Comparison of ENCODE assay signal across 8 cellular contexts in the genomic region with DNA sequence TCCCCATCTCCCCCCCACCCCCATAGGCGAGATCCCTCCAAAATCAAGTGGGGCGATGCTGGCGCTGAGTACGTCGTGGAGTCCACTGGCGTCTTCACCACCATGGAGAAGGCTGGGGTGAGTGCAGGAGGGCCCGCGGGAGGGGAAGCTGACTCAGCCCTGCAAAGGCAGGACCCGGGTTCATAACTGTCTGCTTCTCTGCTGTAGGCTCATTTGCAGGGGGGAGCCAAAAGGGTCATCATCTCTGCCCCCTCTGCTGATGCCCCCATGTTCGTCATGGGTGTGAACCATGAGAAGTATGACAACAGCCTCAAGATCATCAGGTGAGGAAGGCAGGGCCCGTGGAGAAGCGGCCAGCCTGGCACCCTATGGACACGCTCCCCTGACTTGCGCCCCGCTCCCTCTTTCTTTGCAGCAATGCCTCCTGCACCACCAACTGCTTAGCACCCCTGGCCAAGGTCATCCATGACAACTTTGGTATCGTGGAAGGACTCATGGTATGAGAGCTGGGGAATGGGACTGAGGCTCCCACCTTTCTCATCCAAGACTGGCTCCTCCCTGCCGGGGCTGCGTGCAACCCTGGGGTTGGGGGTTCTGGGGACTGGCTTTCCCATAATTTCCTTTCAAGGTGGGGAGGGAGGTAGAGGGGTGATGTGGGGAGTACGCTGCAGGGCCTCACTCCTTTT. TPM values are rescaled to one million over a fixed set of nuclear protein-coding genes. Genes with fewer than 3 reads are reported as not detected.
DNase-seq lines count a peak whose midpoint lies in the region; ATAC-seq, FAIRE-seq and TF ChIP-seq lines count a peak whose summit lies in the region.

No MANE protein-coding gene starts in this region.

- H2BK15ac ChIP-seq in H1 (ENCODE audit: low read length): no peak overlapping the region

- H3K36me3 ChIP-seq in H1 (ENCODE audit: control insufficient read depth in 2 of 4, insufficient read depth in 4 of 4, low read length in 3 of 4): peaks cover 23 to 39% (median 28%) of the 10 kb centered on the region in 4 experiments
- peaks cover 0 to 51% of the 10 kb centered on the region in 2 donors for H3K36me3 ChIP-seq in psoas muscle (ENCODE audit: insufficient read depth in 1 of 2, low read depth in 1 of 2)

- H3K9me3 ChIP-seq in H1 (ENCODE audit: insufficient read depth in 2 of 2, low read depth in 1 of 2, low read length in 1 of 2) (no peaks in the 10 kb centered on the region), psoas muscle (no peaks in the 10 kb centered on the region)

- no peak overlapping the region for H3K18ac ChIP-seq in H1 (ENCODE audit: extremely low read depth, low read length)

- no peaks in the 10 kb centered on the region; the same call in 1 of the 2 replicates for H3K79me1 ChIP-seq in H1 (ENCODE audit: low read depth, low read length)

- no peak overlapping the region for H2BK12ac ChIP-seq in H1 (ENCODE audit: low read depth, low read length)

- H3K56ac ChIP-seq in H1 (replicated peaks; ENCODE audit: insufficient read length, low read depth, low read length): no peak overlapping the region

- no peak overlapping the region for H2BK20ac ChIP-seq in H1 (ENCODE audit: low read length)

- TF ChIP-seq CTCF in GM12864 (IDR thresholded peaks at IDR 0.05; ENCODE audit: low read depth, low read length, missing control alignments) (no peak), H1 (IDR thresholded peaks at IDR 0.05; ENCODE audit: control extremely low read depth in 1 of 3, insufficient read depth in 1 of 3, low read depth in 1 of 3, low read length in 3 of 3) (no peak), psoas muscle (IDR thresholded peaks at IDR 0.05) (no peak), GM13976 (IDR thresholded peaks at IDR 0.05; ENCODE audit: borderline replicate concordance, control extremely low read depth, extremely low read depth, insufficient read depth, missing control alignments) (no peak)

- H3K27me3 ChIP-seq in H1 (replicated peaks in 1 of 4; ENCODE audit: control insufficient read depth in 3 of 4, extremely low read depth in 1 of 4, insufficient read depth in 3 of 4, low read length in 3 of 4) (no peaks in the 10 kb centered on the region), psoas muscle (ENCODE audit: insufficient read depth in 3 of 3, low read length in 2 of 3) (no peaks in the 10 kb centered on the region)

- no peak overlapping the region for H2BK120ac ChIP-seq in H1 (replicated peaks; ENCODE audit: low read depth, low read length)

- H4K5ac ChIP-seq in H1 (ENCODE audit: insufficient read length, low read depth, low read length): no peak overlapping the region

- in situ Hi-C loops in GM13976 (cut with MboI; ENCODE audit: low sequenced_read_pairs, unreplicated experiment): no loop called here

- H3K23ac ChIP-seq in H1 (ENCODE audit: insufficient read length): no peak overlapping the region

- no peak for ATAC-seq in psoas muscle
- no peak for ATAC-seq in GM18517 (IDR thresholded peaks at IDR 0.05; ENCODE audit: unreplicated experiment)
- ATAC-seq in GM18909 (IDR thresholded peaks at IDR 0.05; ENCODE audit: poor library complexity, unreplicated experiment): no peak

- DNase-seq in GM12864 (ENCODE audit: low read depth) (no peak), RKO (ENCODE audit: low spot score) (peak; percentile 33), H1 (ENCODE audit: low read depth in 1 of 2, low spot score in 2 of 2) (no peak), psoas muscle (no peak), NCI-H69 (lab: John Stamatoyannopoulos, UW) (no peak), GM13976 (ENCODE audit: low spot score) (no peak)

- H2BK5ac ChIP-seq in H1 (ENCODE audit: low read depth, low read length): no peak overlapping the region; the same call in 1 of the 2 replicates

- intact Hi-C loops in psoas muscle (cut with DNase I): loop anchor here (2.0 to 5.0 kb wide), 4 partner anchors 114 to 200 kb away; partner anchors contain the start of gene TNFRSF1A (in 1 of the 2)

- POLR2A ChIA-PET in H1 (lab: Charles Lee; ENCODE audit: partially characterized antibody): interaction anchor here (0.6 to 11.4 kb wide), 40 partner anchors 11 to 483 kb away, joined by 3 to 665 read pairs (median 4); partner anchors contain the start of genes CHD4, IFFO1, MRPL51 and NCAPD2

- 92% methylated on average over 19 of the region's 19 CpGs; no CpG with 5 or more reads in 1 of the 2 experiments for WGBS in H1 (ENCODE audit: extremely low coverage in 1 of 2, insufficient coverage in 1 of 2, insufficient read length in 1 of 2, insufficient replicate concordance in 2 of 2, low coverage in 1 of 2, low lambda C conversion rate in 2 of 2, missing lambda C conversion rate in 1 of 2), 2 experiments
- 43 to 69% (median 45%) methylated on average over 19 of the region's 19 CpGs for WGBS in psoas muscle, 3 donors

- no peak for TF ChIP-seq EP300 in H1 (IDR thresholded peaks at IDR 0.05; ENCODE audit: borderline replicate concordance in 1 of 2, low read depth in 2 of 2, low read length in 2 of 2)

- H2AK5ac ChIP-seq in H1 (ENCODE audit: low read depth, low read length): no peak overlapping the region

- no peak overlapping the region for H2AFZ ChIP-seq in H1 (ENCODE audit: low read length)

- peak overlapping the region; percentile 80 to 91; a peak in 2 of 4 replicates for H3K4me2 ChIP-seq in H1 (ENCODE audit: insufficient read depth in 1 of 2, low read depth in 2 of 2, low read length in 2 of 2)

- no peak overlapping the region for H3K14ac ChIP-seq in H1 (ENCODE audit: insufficient read length)

- H3K4me1 ChIP-seq in H1 (replicated peaks in 1 of 4; ENCODE audit: control insufficient read depth in 3 of 4, insufficient read depth in 4 of 4, low read length in 3 of 4) (peaks cover 0 to 23% (median 19%) of the 10 kb centered on the region in 4 experiments; a peak in 6 of 7 replicates), psoas muscle (peaks cover 63% of the 10 kb centered on the region)

- H3K4me3 ChIP-seq in GM12864 (ENCODE audit: low read depth, low read length): peak overlapping the region; percentile 80
- H3K4me3 ChIP-seq in H1 (ENCODE audit: extremely low read depth in 1 of 4, insufficient read depth in 2 of 4, low read depth in 3 of 4, low read length in 4 of 4): peak overlapping the region in 3 of 4 experiments; percentile 83 to 98 (median 93); a peak in 4 of 8 replicates
- peak overlapping the region; percentile 86 for H3K4me3 ChIP-seq in psoas muscle

- FAIRE-seq in H1 (lab: Jason Lieb, UNC): no peak

- H4K20me1 ChIP-seq in H1 (replicated peaks in 1 of 2; ENCODE audit: control insufficient read depth in 1 of 2, insufficient read depth in 2 of 2, low read length in 2 of 2): peaks cover 10 to 23% of the 10 kb centered on the region in 2 experiments

- peaks cover 16% of the 10 kb centered on the region for H3K23me2 ChIP-seq in H1 (ENCODE audit: low read depth, low read length)

- H3K27ac ChIP-seq in H1 (ENCODE audit: low read depth, low read length) (no peak overlapping the region), psoas muscle (peak overlapping the region; percentile 97)

- peaks cover 3 to 28% of the 10 kb centered on the region in 2 experiments; a peak in 3 of 4 replicates for H3K79me2 ChIP-seq in H1 (ENCODE audit: control insufficient read depth in 1 of 2, insufficient read depth in 2 of 2, low read length in 2 of 2)

- TF ChIP-seq RAD21 in H1 (IDR thresholded peaks at IDR 0.05 in 1 of 2, conservative IDR thresholded peaks at IDR 0.05 in 1 of 2; ENCODE audit: low read depth in 2 of 2, low read length in 2 of 2): no peak

- H4K8ac ChIP-seq in H1 (ENCODE audit: extremely low read depth, insufficient read depth, low read length): no peak overlapping the region

- no peak overlapping the region for H3K4ac ChIP-seq in H1 (replicated peaks; ENCODE audit: insufficient read length, low read depth, low read length)

- peak in 1 of 2 experiments; percentile 31; a peak in 1 of 3 replicates for TF ChIP-seq POLR2A in H1 (IDR thresholded peaks at IDR 0.05; ENCODE audit: control extremely low read depth in 1 of 2, low read depth in 2 of 2, low read length in 2 of 2)

- no peak overlapping the region for H4K91ac ChIP-seq in H1 (replicated peaks; ENCODE audit: insufficient read length, low read length)

- H3K9ac ChIP-seq in H1 (replicated peaks in 1 of 4; ENCODE audit: extremely low read depth in 1 of 4, low read depth in 3 of 4, low read length in 3 of 4): no peak overlapping the region

- CTCF ChIA-PET in H1 (lab: Charles Lee; ENCODE audit: partially characterized antibody): interaction anchor here (0.7 to 24.9 kb wide), 24 partner anchors 9 to 299 kb away, joined by 3 to 462 read pairs (median 5); partner anchors contain the start of genes IFFO1 and NOP2

RNA-seq across cellular contexts. Expression of gene GAPDH, which starts 2.7 kb away (rescaled TPM):
- 5,175 and 5,215 TPM in 2 replicates for total RNA-seq in H1 (2021; fragmentation: NEBNext Ultra II Directional; extraction: Animal tissue kit (Norgen Biotek cat#: 25700))
- polyA plus RNA-seq in H1 (2011; rRNA removed): 15,878 and 16,791 TPM in 2 replicates
- polyA plus RNA-seq in H1 (2011; cell fraction: cytosol; rRNA removed): 15,311 TPM
- 11,358 TPM for polyA plus RNA-seq in H1 (2011; cell fraction: nucleus; rRNA removed)
- polyA plus RNA-seq in H1 (2012, experiment 1 of 2): 6,320 to 9,842 TPM (median 9,706 TPM) in 4 replicates
- polyA plus RNA-seq in H1 (2012, experiment 2 of 2): 9,111 TPM
- polyA plus RNA-seq in H1 (2013, experiment 1 of 2): 3,841 TPM
- polyA plus RNA-seq in H1 (2013, experiment 2 of 2): 3,883 TPM
- 9,722 and 10,058 TPM in 2 replicates for polyA minus RNA-seq in H1 (2011; rRNA and poly(A)+ RNA removed)
- 5,130 TPM for polyA minus RNA-seq in H1 (2011; cell fraction: cytosol; rRNA and poly(A)+ RNA removed)
- 3,036 TPM for polyA minus RNA-seq in H1 (2011; cell fraction: nucleus; rRNA and poly(A)+ RNA removed)
- total RNA-seq in psoas muscle: over 10,000 TPM in 2 of 4 donors, 1,000 to 10,000 TPM in 2; 7,136 to 10,782 (median 8,991) TPM
- over 10,000 TPM in 2 of 3 donors, 1,000 to 10,000 TPM in 1; 9,788 to 18,891 (median 16,487) TPM for polyA plus RNA-seq in psoas muscle

RNA-seq across cellular contexts. Expression of gene IFFO1, which starts 18.8 kb away (rescaled TPM):
- 11.8 and 12.2 TPM in 2 replicates for total RNA-seq in H1 (2021; fragmentation: NEBNext Ultra II Directional; extraction: Animal tissue kit (Norgen Biotek cat#: 25700))
- polyA plus RNA-seq in H1 (2011; rRNA removed) (12.8 and 16.4 TPM in 2 replicates), psoas muscle (1 to 10 TPM; 6.7 to 8.9 (median 8.3) TPM)
- polyA plus RNA-seq in H1 (2011; cell fraction: cytosol; rRNA removed): 15.3 TPM
- polyA plus RNA-seq in H1 (2011; cell fraction: nucleus; rRNA removed): 40.6 TPM
- 8.2 to 13.3 TPM (median 13.2 TPM) in 4 replicates for polyA plus RNA-seq in H1 (2012, experiment 1 of 2)
- polyA plus RNA-seq in H1 (2012, experiment 2 of 2): 7.8 TPM
- polyA plus RNA-seq in H1 (2013, experiment 1 of 2): 11.5 TPM
- polyA plus RNA-seq in H1 (2013, experiment 2 of 2): 9.5 TPM
- 4.7 and 4.9 TPM in 2 replicates for polyA minus RNA-seq in H1 (2011; rRNA and poly(A)+ RNA removed)
- 3.6 TPM for polyA minus RNA-seq in H1 (2011; cell fraction: cytosol; rRNA and poly(A)+ RNA removed)
- 10.6 TPM for polyA minus RNA-seq in H1 (2011; cell fraction: nucleus; rRNA and poly(A)+ RNA removed)
- total RNA-seq in psoas muscle: 10 to 100 TPM; 12.6 to 26.3 (median 18.0) TPM

RNA-seq across cellular contexts. Expression of gene NOP2, which starts 31.1 kb away (rescaled TPM):
- 82.6 and 85.6 TPM in 2 replicates for total RNA-seq in H1 (2021; fragmentation: NEBNext Ultra II Directional; extraction: Animal tissue kit (Norgen Biotek cat#: 25700))
- 34.4 and 35.4 TPM in 2 replicates for polyA plus RNA-seq in H1 (2011; rRNA removed)
- 55.4 TPM for polyA plus RNA-seq in H1 (2011; cell fraction: cytosol; rRNA removed)
- 191 TPM for polyA plus RNA-seq in H1 (2011; cell fraction: nucleus; rRNA removed)
- polyA plus RNA-seq in H1 (2012, experiment 1 of 2): 73.4 to 85.0 TPM (median 77.9 TPM) in 4 replicates
- 49.2 TPM for polyA plus RNA-seq in H1 (2012, experiment 2 of 2)
- polyA plus RNA-seq in H1 (2013, experiment 1 of 2): 63.9 TPM
- 51.3 TPM for polyA plus RNA-seq in H1 (2013, experiment 2 of 2)
- polyA minus RNA-seq in H1 (2011; rRNA and poly(A)+ RNA removed): 29.8 and 75.1 TPM in 2 replicates
- 26.6 TPM for polyA minus RNA-seq in H1 (2011; cell fraction: cytosol; rRNA and poly(A)+ RNA removed)
- 45.4 TPM for polyA minus RNA-seq in H1 (2011; cell fraction: nucleus; rRNA and poly(A)+ RNA removed)
- 10 to 100 TPM; 29.8 to 62.2 (median 52.9) TPM for total RNA-seq in psoas muscle
- polyA plus RNA-seq in psoas muscle: 10 to 100 TPM; 44.1 to 67.0 (median 66.4) TPM

RNA-seq across cellular contexts. Expression of gene NCAPD2, which starts 43.1 kb away (rescaled TPM):
- 129 and 132 TPM in 2 replicates for total RNA-seq in H1 (2021; fragmentation: NEBNext Ultra II Directional; extraction: Animal tissue kit (Norgen Biotek cat#: 25700))
- polyA plus RNA-seq in H1 (2011; rRNA removed): 55.8 and 69.6 TPM in 2 replicates
- 80.8 TPM for polyA plus RNA-seq in H1 (2011; cell fraction: cytosol; rRNA removed)
- 136 TPM for polyA plus RNA-seq in H1 (2011; cell fraction: nucleus; rRNA removed)
- polyA plus RNA-seq in H1 (2012, experiment 1 of 2): 87.4 to 104 TPM (median 95.1 TPM) in 4 replicates
- 28.6 TPM for polyA plus RNA-seq in H1 (2012, experiment 2 of 2)
- polyA plus RNA-seq in H1 (2013, experiment 1 of 2): 55.8 TPM
- polyA plus RNA-seq in H1 (2013, experiment 2 of 2): 51.4 TPM
- polyA minus RNA-seq in H1 (2011; rRNA and poly(A)+ RNA removed): 177 and 197 TPM in 2 replicates
- polyA minus RNA-seq in H1 (2011; cell fraction: cytosol; rRNA and poly(A)+ RNA removed): 94.8 TPM
- polyA minus RNA-seq in H1 (2011; cell fraction: nucleus; rRNA and poly(A)+ RNA removed): 106 TPM
- total RNA-seq in psoas muscle: 10 to 100 TPM; 10.1 to 13.4 (median 11.2) TPM
- 1 to 10 TPM; 3.9 to 9.5 (median 5.9) TPM for polyA plus RNA-seq in psoas muscle

RNA-seq across cellular contexts. Expression of gene MRPL51, which starts 44.0 kb away (rescaled TPM):
- total RNA-seq in H1 (2021; fragmentation: NEBNext Ultra II Directional; extraction: Animal tissue kit (Norgen Biotek cat#: 25700)): 318 and 331 TPM in 2 replicates
- polyA plus RNA-seq in H1 (2011; rRNA removed) (101 and 119 TPM in 2 replicates), psoas muscle (100 to 1,000 TPM; 153 to 217 (median 180) TPM)
- polyA plus RNA-seq in H1 (2011; cell fraction: cytosol; rRNA removed): 179 TPM
- 62.0 TPM for polyA plus RNA-seq in H1 (2011; cell fraction: nucleus; rRNA removed)
- polyA plus RNA-seq in H1 (2012, experiment 1 of 2): 250 to 352 TPM (median 276 TPM) in 4 replicates
- 64.2 TPM for polyA plus RNA-seq in H1 (2012, experiment 2 of 2)
- polyA plus RNA-seq in H1 (2013, experiment 1 of 2): 764 TPM
- polyA plus RNA-seq in H1 (2013, experiment 2 of 2): 884 TPM
- 25.9 and 35.9 TPM in 2 replicates for polyA minus RNA-seq in H1 (2011; rRNA and poly(A)+ RNA removed)
- 36.5 TPM for polyA minus RNA-seq in H1 (2011; cell fraction: cytosol; rRNA and poly(A)+ RNA removed)
- 27.2 TPM for polyA minus RNA-seq in H1 (2011; cell fraction: nucleus; rRNA and poly(A)+ RNA removed)
- total RNA-seq in psoas muscle: 100 to 1,000 TPM; 202 to 250 (median 227) TPM
